In the genomic region with DNA sequence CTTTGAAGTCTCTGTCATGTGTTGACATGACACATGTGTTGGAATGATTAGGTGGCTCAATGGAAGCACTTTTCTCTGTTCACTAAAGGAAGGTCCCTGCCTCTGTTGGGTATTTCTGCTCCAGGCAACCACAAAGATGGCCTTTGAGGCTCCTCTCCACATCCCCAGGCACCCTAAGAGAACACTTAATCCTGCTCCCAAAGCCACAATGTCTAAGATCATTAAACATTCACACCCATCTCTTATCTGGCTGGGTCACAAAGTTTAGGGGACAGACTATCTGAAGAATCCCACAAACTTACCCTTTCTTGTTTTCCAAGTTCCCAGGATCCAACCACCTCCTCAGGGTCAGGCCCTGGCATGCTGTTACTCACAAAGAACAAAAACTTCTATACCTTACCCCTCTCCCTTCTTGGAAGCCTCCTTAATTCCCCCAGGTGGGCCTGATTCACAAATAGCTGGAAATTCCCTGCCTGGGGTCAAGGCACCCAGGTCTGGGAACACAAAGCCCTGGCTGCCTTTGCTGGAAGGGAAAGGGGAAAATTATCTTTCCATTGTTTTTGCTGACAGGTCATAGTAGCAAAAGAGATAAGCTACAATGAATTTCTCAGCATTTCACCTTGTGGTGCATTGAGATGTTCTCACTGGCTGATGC, we compare ENCODE assay signal across 21 cellular contexts.
DNase-seq lines count a peak whose midpoint lies in the region; ATAC-seq and TF ChIP-seq lines count a peak whose summit lies in the region.
"Had no signal": no experiment of that assay in that cellular context is flagged by ENCODE, and none has a peak within 500 bp of the region (broad histone marks: within the 10 kb centered on the region; RNA-seq: fewer than 3 reads in every experiment).

No MANE protein-coding gene starts in this region.

- H3K36me3 ChIP-seq in IMR-90 (ENCODE audit: control insufficient read depth, insufficient read depth, low read length): no peaks in the 10 kb centered on the region
- H3K36me3 ChIP-seq: Peyer's patch, SJCRH30 had no signal

- H3K27me3 ChIP-seq in IMR-90 (ENCODE audit: control insufficient read depth, insufficient read depth, low read length): no peaks in the 10 kb centered on the region
- H3K27me3 ChIP-seq in CD4-positive, alpha-beta T cell (ENCODE audit: control insufficient read depth, insufficient read depth, low read length): no peaks in the 10 kb centered on the region
- H3K27me3 ChIP-seq: Peyer's patch, SJCRH30 had no signal

- H3K4me1 ChIP-seq in IMR-90 (ENCODE audit: control insufficient read depth, insufficient read depth, low read length): peaks cover 28% of the 10 kb centered on the region
- H3K4me1 ChIP-seq: A549, Peyer's patch, SJCRH30 had no signal

- peak overlapping the region; percentile 12; the same call in 1 of the 2 replicates for H4K91ac ChIP-seq in IMR-90 (ENCODE audit: insufficient read depth, low read depth, low read length)

- DNase-seq in A172 (ENCODE audit: low spot score) (peak; percentile 15), IMR-90 (no peak), fibroblast of the aortic adventitia (ENCODE audit: low read depth) (peak; percentile 69), osteocyte (ENCODE audit: extremely low spot score, unreplicated experiment) (peak; percentile 23), GOT3 (lab: John Stamatoyannopoulos, UW) (no peak), globus pallidus (ENCODE audit: low spot score) (no peak)
- no peak for DNase-seq in CD4-positive, alpha-beta T cell
- DNase-seq: DMS79, H9, NCI-H1105, NCI-H1694, NCI-H2081, NCI-H2171, NCI-H524 treated with DMSO at 0.1 percent for 48 hours, NCI-H82, Peyer's patch, SJCRH30 had no signal

- TF ChIP-seq RAD21 in IMR-90 (IDR thresholded peaks at IDR 0.05; ENCODE audit: low read length): no peak

- H3K9me1 ChIP-seq in IMR-90 (ENCODE audit: insufficient read depth, low read length): peaks cover 8% of the 10 kb centered on the region

- ATAC-seq in IMR-90 (ENCODE audit: low read depth): no peak
- no peak for ATAC-seq in CD4-positive, alpha-beta T cell (ENCODE audit: poor library complexity)
- ATAC-seq: A549 had no signal

- no peak overlapping the region for H2AK9ac ChIP-seq in IMR-90 (replicated peaks; ENCODE audit: low read depth, low read length, poor library complexity)

- CTCF ChIA-PET in IMR-90 (lab: Yijun Ruan, JAX): no interaction called here
- CTCF ChIA-PET in CD4-positive, alpha-beta T cell (lab: Charles Lee): no interaction called here

- no peak overlapping the region for H3K27ac Mint-ChIP-seq in osteocyte (ENCODE audit: unreplicated experiment)
- H3K27ac Mint-ChIP-seq in CD4-positive, alpha-beta T cell: no peak overlapping the region
- H3K27ac Mint-ChIP-seq: B cell, CD14-positive monocyte, H9, IgD-negative memory B cell had no signal

- no peak overlapping the region for H2AFZ ChIP-seq in IMR-90 (replicated peaks; ENCODE audit: low read length, poor library complexity)

- H3K23ac ChIP-seq in IMR-90 (ENCODE audit: low read depth, low read length): no peak overlapping the region

- peak overlapping the region; percentile 97 for H3K18ac ChIP-seq in IMR-90 (ENCODE audit: low read depth, low read length)

- peak overlapping the region; percentile 82; the same call in 1 of the 2 replicates for H4K5ac ChIP-seq in IMR-90 (ENCODE audit: low read depth, low read length)

- H2BK20ac ChIP-seq in IMR-90 (ENCODE audit: low read depth, low read length): peak overlapping the region; percentile 89

- intact Hi-C loops in IMR-90 (cut with micrococcal nuclease): no loop called here
- intact Hi-C loops in CD4-positive, alpha-beta T cell (cut with DNase I, micrococcal nuclease): no loop called here

- H3K9me3 ChIP-seq in IMR-90 (ENCODE audit: control insufficient read depth, insufficient read depth, low read length): no peaks in the 10 kb centered on the region
- no peaks in the 10 kb centered on the region for H3K9me3 ChIP-seq in CD4-positive, alpha-beta T cell (ENCODE audit: control insufficient read depth, low read length)
- H3K9me3 ChIP-seq: A549, Peyer's patch, SJCRH30 had no signal

- H3K56ac ChIP-seq in IMR-90 (ENCODE audit: extremely low read depth, insufficient read depth, low read length): no peak overlapping the region

- H4K8ac ChIP-seq in IMR-90 (ENCODE audit: low read depth in 2 of 2, low read length in 2 of 2): no peak overlapping the region; a peak in 2 of 4 replicates

- no peaks in the 10 kb centered on the region for H3K79me1 ChIP-seq in IMR-90 (ENCODE audit: low read depth in 1 of 2, low read length in 2 of 2)

- H3K14ac ChIP-seq in IMR-90 (replicated peaks; ENCODE audit: low read depth, low read length): peak overlapping the region; percentile 51; the same call in 1 of the 2 replicates

- H2BK5ac ChIP-seq in IMR-90 (ENCODE audit: low read depth, low read length, poor library complexity, severe bottlenecking): peak overlapping the region; percentile 100

- no peaks in the 10 kb centered on the region for H3K36me3 Mint-ChIP-seq in osteocyte (ENCODE audit: unreplicated experiment)
- no peaks in the 10 kb centered on the region for H3K36me3 Mint-ChIP-seq in CD4-positive, alpha-beta T cell (ENCODE audit: low read depth)
- H3K36me3 Mint-ChIP-seq: CD14-positive monocyte had no signal

- H3K4me3 Mint-ChIP-seq in osteocyte (ENCODE audit: unreplicated experiment): no peak overlapping the region
- no peak overlapping the region for H3K4me3 Mint-ChIP-seq in CD4-positive, alpha-beta T cell
- H3K4me3 Mint-ChIP-seq: B cell, CD14-positive monocyte, H9 had no signal

- H4K20me1 ChIP-seq in IMR-90 (ENCODE audit: insufficient read depth, low read length): no peaks in the 10 kb centered on the region

- no peak overlapping the region for H3K9ac ChIP-seq in IMR-90 (ENCODE audit: low read depth, low read length)

- H3K4me3 ChIP-seq in IMR-90 (ENCODE audit: insufficient read depth, low read depth, low read length) (no peak overlapping the region), fibroblast of the aortic adventitia (ENCODE audit: low read depth, low read length) (no peak overlapping the region)
- H3K4me3 ChIP-seq: A549, Peyer's patch, SJCRH30 had no signal

- no TSS peak for BruUV-seq in IMR-90 (replicated peaks; lab: Mats Ljungman, UMichigan)

- H2BK120ac ChIP-seq in IMR-90 (ENCODE audit: low read depth, low read length): peak overlapping the region; percentile 88

- no peak overlapping the region for H3K4me2 ChIP-seq in IMR-90 (ENCODE audit: low read depth, low read length)
- H3K4me2 ChIP-seq: A549 had no signal

- H3K9me3 Mint-ChIP-seq in osteocyte (ENCODE audit: unreplicated experiment): no peaks in the 10 kb centered on the region
- H3K9me3 Mint-ChIP-seq in CD4-positive, alpha-beta T cell: no peaks in the 10 kb centered on the region
- H3K9me3 Mint-ChIP-seq: H9, IgD-negative memory B cell had no signal

- H3K27me3 Mint-ChIP-seq in osteocyte (ENCODE audit: unreplicated experiment): peaks cover 3% of the 10 kb centered on the region
- H3K27me3 Mint-ChIP-seq in CD4-positive, alpha-beta T cell: no peaks in the 10 kb centered on the region
- H3K27me3 Mint-ChIP-seq: IgD-negative memory B cell had no signal

- H2BK15ac ChIP-seq in IMR-90 (ENCODE audit: low read depth, low read length): peak overlapping the region; percentile 61; the same call in 1 of the 3 replicates

- dilution Hi-C loops in IMR-90 (cut with HindIII; ENCODE audit: low sequenced_read_pairs, unreplicated experiment): no loop called here

- TF ChIP-seq CTCF in IMR-90 (conservative IDR thresholded peaks at IDR 0.05; ENCODE audit: low read depth, low read length) (no peak), fibroblast of the aortic adventitia (IDR thresholded peaks at IDR 0.05; ENCODE audit: insufficient read depth, low read length) (no peak), osteocyte (IDR thresholded peaks at IDR 0.05) (no peak)
- TF ChIP-seq CTCF in CD4-positive, alpha-beta T cell (IDR thresholded peaks at IDR 0.05): no peak

- H2AK5ac ChIP-seq in IMR-90 (ENCODE audit: low read depth, low read length): peak overlapping the region; percentile 53; the same call in 1 of the 2 replicates

- in situ Hi-C loops in IMR-90 (cut with MboI; ENCODE audit: low sequenced_read_pairs): no loop called here

- no peak for TF ChIP-seq POLR2A in IMR-90 (IDR thresholded peaks at IDR 0.05; ENCODE audit: low read depth, low read length)

- POLR2A ChIA-PET in IMR-90 (lab: Charles Lee; ENCODE audit: unreplicated experiment): no interaction called here
- POLR2A ChIA-PET in CD4-positive, alpha-beta T cell (lab: Charles Lee): no interaction called here

- peak overlapping the region; percentile 66 for H3K4ac ChIP-seq in IMR-90 (ENCODE audit: low read depth, low read length)

- no peak overlapping the region for H3K27ac ChIP-seq in IMR-90 (ENCODE audit: insufficient read depth, low read length)
- no peak overlapping the region for H3K27ac ChIP-seq in CD4-positive, alpha-beta T cell (ENCODE audit: low read depth, low read length)
- H3K27ac ChIP-seq: A549, Peyer's patch, SJCRH30 had no signal

- H3K4me1 Mint-ChIP-seq in osteocyte (ENCODE audit: unreplicated experiment): no peaks in the 10 kb centered on the region
- H3K4me1 Mint-ChIP-seq in CD4-positive, alpha-beta T cell (ENCODE audit: low read depth): peaks cover 16% of the 10 kb centered on the region

TF ChIP-seq in IMR-90, 13 proteins besides CTCF, POLR2A, EP300 and RAD21 (continues in another document):
- TF ChIP-seq NFE2L2 (IDR thresholded peaks at IDR 0.05; ENCODE audit: low read depth, low read length) (no peak), SMC3 (IDR thresholded peaks at IDR 0.05; ENCODE audit: low read depth, low read length) (no peak), MXI1 (IDR thresholded peaks at IDR 0.05; ENCODE audit: borderline replicate concordance, low read depth, low read length) (no peak), USF2 (IDR thresholded peaks at IDR 0.05; ENCODE audit: low read depth, low read length) (no peak), MAZ (IDR thresholded peaks at IDR 0.05; ENCODE audit: borderline replicate concordance, low read depth, low read length) (no peak), BHLHE40 (IDR thresholded peaks at IDR 0.05; ENCODE audit: low read depth, low read length) (no peak), ELK1 (IDR thresholded peaks at IDR 0.05; ENCODE audit: borderline replicate concordance, low read depth, low read length) (no peak)

Comparison
In these comparisons a context has a peak if more than half of its experiments do, and no peak if none do; other contexts are left out.
1. DNase-seq: peak in A172 (single experiment), fibroblast of the aortic adventitia (single experiment) and osteocyte (single experiment); none in IMR-90 (single experiment), GOT3 (single experiment), globus pallidus (single experiment) and CD4-positive, alpha-beta T cell (0 of 10).